Comparison of ENCODE assay signal across 13 cellular contexts in the genomic region with DNA sequence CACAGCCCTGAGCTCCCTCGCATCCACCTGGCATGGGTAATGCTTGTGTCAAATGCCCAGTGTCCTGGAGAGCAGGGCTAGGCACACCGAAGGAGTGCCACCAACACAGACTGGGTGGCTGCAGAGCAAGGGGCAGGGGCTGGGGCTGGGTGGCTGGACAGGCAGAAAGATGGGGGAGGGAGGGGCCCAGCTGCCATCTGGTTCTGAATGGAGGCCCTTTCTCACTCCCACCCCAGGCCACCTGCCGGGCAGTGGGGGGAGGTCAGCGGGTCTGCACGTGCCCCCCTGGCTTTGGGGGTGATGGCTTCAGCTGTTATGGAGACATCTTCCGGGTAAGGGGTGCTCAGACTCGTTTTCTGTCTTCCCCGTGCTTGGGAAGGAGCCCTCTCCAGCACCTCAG. TPM values are rescaled to one million over a fixed set of nuclear protein-coding genes. Genes with fewer than 3 reads are reported as not detected.
DNase-seq lines count a peak whose midpoint lies in the region; ATAC-seq and TF ChIP-seq lines count a peak whose summit lies in the region.
"Had no signal": no experiment of that assay in that cellular context is flagged by ENCODE, and none has a peak within 500 bp of the region (broad histone marks: within the 10 kb centered on the region; RNA-seq: fewer than 3 reads in every experiment).

No MANE protein-coding gene starts in this region.

- TF ChIP-seq CTCF in GM23338 (conservative IDR thresholded peaks at IDR 0.05; ENCODE audit: low read depth in 2 of 2) (no peak), WERI-Rb-1 (IDR thresholded peaks at IDR 0.05; ENCODE audit: low read depth, low read length) (0 out of 2 replicates have a peak, but pooled peaks have one; percentile 7), nephron progenitor cell (IDR thresholded peaks at IDR 0.05) (no peak)
- no peak for TF ChIP-seq CTCF in CD4-positive, alpha-beta T cell (IDR thresholded peaks at IDR 0.05)

- no peaks in the 10 kb centered on the region for H3K9me2 ChIP-seq in GM23338 (ENCODE audit: insufficient read depth)

- H3K36me3 ChIP-seq in GM23338 (ENCODE audit: insufficient read depth) (no peaks in the 10 kb centered on the region), WERI-Rb-1 (no peaks in the 10 kb centered on the region)
- H3K36me3 ChIP-seq: BE2C had no signal

- no peaks in the 10 kb centered on the region for H3K9me3 ChIP-seq in WERI-Rb-1 (ENCODE audit: severe bottlenecking)
- no peaks in the 10 kb centered on the region for H3K9me3 ChIP-seq in CD4-positive, alpha-beta T cell (ENCODE audit: control insufficient read depth, low read length)
- H3K9me3 ChIP-seq: BE2C, Caco-2 had no signal

- H3K4me1 Mint-ChIP-seq in GM23338 (peaks cover 2% of the 10 kb centered on the region; the same call in 2 of the 3 replicates), nephron progenitor cell (peaks cover 11% of the 10 kb centered on the region)
- no peaks in the 10 kb centered on the region for H3K4me1 Mint-ChIP-seq in CD4-positive, alpha-beta T cell (ENCODE audit: low read depth)
- H3K4me1 Mint-ChIP-seq: CD4-positive, CD25-positive, alpha-beta regulatory T cell had no signal

- no peak overlapping the region for H3K27ac ChIP-seq in GM23338 (ENCODE audit: low read depth)
- H3K27ac ChIP-seq in WERI-Rb-1 = no peak overlapping the region
- H3K27ac ChIP-seq in CD4-positive, alpha-beta T cell (ENCODE audit: low read depth, low read length) = no peak overlapping the region

- H3K4me3 ChIP-seq in GM23338 (no peak overlapping the region), WERI-Rb-1 (ENCODE audit: low read depth, low read length) (no peak overlapping the region)

- intact Hi-C loops in CD4-positive, alpha-beta T cell (cut with DNase I, micrococcal nuclease) = no loop called here

- H3K4me1 ChIP-seq in GM23338 (ENCODE audit: insufficient read depth) = no peaks in the 10 kb centered on the region
- H3K4me1 ChIP-seq: BE2C, Caco-2 had no signal

- no peak overlapping the region; the same call in 2 of the 3 replicates for H3K4me3 Mint-ChIP-seq in GM23338
- H3K4me3 Mint-ChIP-seq in nephron progenitor cell = no peak overlapping the region
- no peak overlapping the region for H3K4me3 Mint-ChIP-seq in CD4-positive, alpha-beta T cell
- H3K4me3 Mint-ChIP-seq: CD4-positive, CD25-positive, alpha-beta regulatory T cell; HFFc6 had no signal

- H3F3A ChIP-seq in GM23338 (replicated peaks; ENCODE audit: low read depth) = no peaks in the 10 kb centered on the region

- H3K36me3 Mint-ChIP-seq in GM23338 (ENCODE audit: low read depth) = no peaks in the 10 kb centered on the region
- no peaks in the 10 kb centered on the region for H3K36me3 Mint-ChIP-seq in nephron progenitor cell (ENCODE audit: low read depth)
- no peaks in the 10 kb centered on the region for H3K36me3 Mint-ChIP-seq in CD4-positive, alpha-beta T cell (ENCODE audit: low read depth)
- H3K36me3 Mint-ChIP-seq: CD4-positive, CD25-positive, alpha-beta regulatory T cell had no signal

- POLR2A ChIA-PET in CD4-positive, alpha-beta T cell (lab: Charles Lee) = no interaction called here

- H4K20me1 ChIP-seq in GM23338 (replicated peaks; ENCODE audit: insufficient read depth) = no peaks in the 10 kb centered on the region

- ATAC-seq in GM23338 = no peak
- no peak for ATAC-seq in CD4-positive, alpha-beta T cell (ENCODE audit: poor library complexity)
- ATAC-seq: HCT116 had no signal

- no peaks in the 10 kb centered on the region; the same call in 2 of the 3 replicates for H3K9me3 Mint-ChIP-seq in GM23338
- H3K9me3 Mint-ChIP-seq in nephron progenitor cell = no peaks in the 10 kb centered on the region
- H3K9me3 Mint-ChIP-seq in CD4-positive, alpha-beta T cell = no peaks in the 10 kb centered on the region
- H3K9me3 Mint-ChIP-seq: CD4-positive, CD25-positive, alpha-beta regulatory T cell; HFFc6 had no signal

- H3K4me2 ChIP-seq in GM23338 = no peak overlapping the region

- DNase-seq in GM23338 (ENCODE audit: low spot score) = no peak
- peak; percentile 53 for DNase-seq in WERI-Rb-1
- no peak for DNase-seq in nephron progenitor cell
- DNase-seq in CD4-positive, alpha-beta T cell = no peak
- no peak for DNase-seq in NCI-H345 treated with DMSO at 0.1 percent for 48 hours (lab: John Stamatoyannopoulos, UW; ENCODE audit: unreplicated experiment)
- DNase-seq: ACHN; BE2C; C1 segment of cervical spinal cord; Caco-2; CD4-positive, CD25-positive, alpha-beta regulatory T cell; HFFc6; KG1 had no signal

- peaks cover 12% of the 10 kb centered on the region for H3K27me3 Mint-ChIP-seq in GM23338 (ENCODE audit: insufficient read depth, low read depth, poor library complexity)
- peaks cover 8% of the 10 kb centered on the region for H3K27me3 Mint-ChIP-seq in nephron progenitor cell (ENCODE audit: low read depth, poor library complexity)
- H3K27me3 Mint-ChIP-seq in CD4-positive, alpha-beta T cell = no peaks in the 10 kb centered on the region
- H3K27me3 Mint-ChIP-seq: CD4-positive, CD25-positive, alpha-beta regulatory T cell had no signal

- H3K27ac Mint-ChIP-seq in GM23338 (no peak overlapping the region), nephron progenitor cell (peak overlapping the region; percentile 19)
- no peak overlapping the region for H3K27ac Mint-ChIP-seq in CD4-positive, alpha-beta T cell
- H3K27ac Mint-ChIP-seq: HFFc6 had no signal

- no peaks in the 10 kb centered on the region for H3K27me3 ChIP-seq in GM23338 (ENCODE audit: insufficient read depth)
- no peaks in the 10 kb centered on the region for H3K27me3 ChIP-seq in WERI-Rb-1 (ENCODE audit: insufficient read depth, low read depth, severe bottlenecking)
- H3K27me3 ChIP-seq in CD4-positive, alpha-beta T cell (ENCODE audit: control insufficient read depth, insufficient read depth, low read length) = no peaks in the 10 kb centered on the region
- H3K27me3 ChIP-seq: BE2C had no signal

- peak overlapping the region; percentile 74; the same call in 1 of the 2 replicates for H2AFZ ChIP-seq in GM23338

- H3K79me2 ChIP-seq in GM23338 (replicated peaks; ENCODE audit: insufficient read depth) = no peaks in the 10 kb centered on the region

- CTCF ChIA-PET in CD4-positive, alpha-beta T cell (lab: Charles Lee) = no interaction called here

TF ChIP-seq in GM23338, 12 proteins besides CTCF, POLR2A, EP300 and RAD21:
- TF ChIP-seq JUNB (IDR thresholded peaks at IDR 0.05; ENCODE audit: unreplicated experiment) = no peak
- no peak for TF ChIP-seq EZH2phosphoT487 (IDR thresholded peaks at IDR 0.05; ENCODE audit: unreplicated experiment)

RNA-seq across cellular contexts. Expression of gene STAB1, which starts 17.0 kb away (rescaled TPM):
- 0.90 and 3.0 TPM in 2 replicates for total RNA-seq in GM23338 (2014; rRNA removed; shearing (Covaris generic))
- 1.1 and 1.9 TPM in 2 replicates for polyA plus RNA-seq in GM23338 (2016; fragmentation: Nextera tagmentation; extraction: Ambion mirVana)
- total RNA-seq in CD4-positive, alpha-beta T cell = 1 to 10 TPM; 1.5 to 2.5 TPM
- total RNA-seq: HFFc6 had no signal
- polyA plus RNA-seq: CD4-positive, CD25-positive, alpha-beta regulatory T cell had no signal

RNA-seq across cellular contexts. Expression of gene NT5DC2, which starts 21.6 kb away (rescaled TPM):
- total RNA-seq in GM23338 (2014; rRNA removed; shearing (Covaris generic)) = 287 and 324 TPM in 2 replicates
- 260 and 269 TPM in 2 replicates for polyA plus RNA-seq in GM23338 (2016; fragmentation: Nextera tagmentation; extraction: Ambion mirVana)
- 1 to 10 TPM; 2.5 to 4.2 TPM for total RNA-seq in CD4-positive, alpha-beta T cell

RNA-seq across cellular contexts. Expression of gene UQCC5, which starts 24.3 kb away (rescaled TPM):
- 1.6 and 2.6 TPM in 2 replicates for total RNA-seq in GM23338 (2014; rRNA removed; shearing (Covaris generic))
- 156 and 157 TPM in 2 replicates for polyA plus RNA-seq in GM23338 (2016; fragmentation: Nextera tagmentation; extraction: Ambion mirVana)
- 1 to 10 TPM; 2.8 to 8.3 TPM for total RNA-seq in CD4-positive, alpha-beta T cell

RNA-seq across cellular contexts. Expression of gene NISCH, which starts 56.7 kb away (rescaled TPM):
- total RNA-seq in GM23338 (2014; rRNA removed; shearing (Covaris generic)) = 65.9 and 76.4 TPM in 2 replicates
- polyA plus RNA-seq in GM23338 (2016; fragmentation: Nextera tagmentation; extraction: Ambion mirVana) = 16.7 and 18.4 TPM in 2 replicates
- 100 to 1,000 TPM; 160 to 163 TPM for total RNA-seq in CD4-positive, alpha-beta T cell

RNA-seq across cellular contexts. Expression of gene TNNC1, which starts 58.3 kb away (rescaled TPM):
- total RNA-seq in GM23338 (2014; rRNA removed; shearing (Covaris generic)) = 1.7 and 6.5 TPM in 2 replicates
- polyA plus RNA-seq in GM23338 (2016; fragmentation: Nextera tagmentation; extraction: Ambion mirVana) = 6.9 and 8.3 TPM in 2 replicates
- total RNA-seq in CD4-positive, alpha-beta T cell = 1 to 10 TPM; 5.3 to 6.6 TPM

Comparison
In these comparisons a context has a peak if more than half of its experiments do, and no peak if none do; other contexts are left out.
1. RNA of gene NT5DC2, which starts 21.6 kb away (total RNA-seq): 287 to 324 TPM in GM23338; 2.5 to 4.2 TPM in CD4-positive, alpha-beta T cell; every median in the first group is over 10 times any median in the second.